8 cellular contexts compared by ENCODE assay signal in the genomic region with DNA sequence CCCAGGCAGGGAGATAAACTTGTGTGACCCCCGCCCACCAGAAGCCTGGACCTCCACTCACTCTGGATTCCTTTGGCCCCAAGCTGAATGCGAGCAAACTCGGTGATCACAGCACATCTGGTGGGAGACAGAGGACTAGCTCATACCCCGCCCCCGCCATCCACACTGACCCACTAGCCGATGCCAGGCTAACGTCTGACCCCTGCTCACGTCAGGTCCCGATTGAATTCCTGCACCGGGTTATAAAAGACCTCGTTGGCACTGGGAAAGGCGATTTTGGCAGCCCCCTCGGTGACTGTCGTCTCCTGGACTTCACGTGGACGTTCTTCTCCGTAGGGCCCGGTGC. TPM values are rescaled to one million over a fixed set of nuclear protein-coding genes. Genes with fewer than 3 reads are reported as not detected.
DNase-seq lines count a peak whose midpoint lies in the region; ATAC-seq and TF ChIP-seq lines count a peak whose summit lies in the region.

No MANE protein-coding gene starts in this region.

- no peaks in the 10 kb centered on the region for H3K36me3 ChIP-seq in Loucy (ENCODE audit: insufficient read depth, low read length)

- H3K79me2 ChIP-seq in Loucy (ENCODE audit: insufficient read depth, low read length) = peaks cover 53% of the 10 kb centered on the region

- H3K27ac Mint-ChIP-seq in nephron = peak overlapping the region in 2 of 3 experiments; percentile 73 to 86

- peaks cover 30% of the 10 kb centered on the region for H3K4me1 Mint-ChIP-seq in nephron

- peaks cover 3% of the 10 kb centered on the region for H3K36me3 Mint-ChIP-seq in nephron (ENCODE audit: low read depth)

- TF ChIP-seq CTCF in AG10803 (conservative IDR thresholded peaks at IDR 0.05; ENCODE audit: low read length) (no peak), Loucy (conservative IDR thresholded peaks at IDR 0.05; ENCODE audit: low read length) (no peak), dorsolateral prefrontal cortex (IDR thresholded peaks at IDR 0.05 in 54 of 56, conservative IDR thresholded peaks at IDR 0.05 in 2 of 56; ENCODE audit: low read depth in 1 of 56, partially characterized antibody in 56 of 56) (no peak), nephron (IDR thresholded peaks at IDR 0.05; ENCODE audit: unreplicated experiment in 3 of 3) (no peak)

- ATAC-seq in GM21515 (IDR thresholded peaks at IDR 0.05; ENCODE audit: unreplicated experiment) = no peak
- ATAC-seq in sciatic nerve = no peak

- no peaks in the 10 kb centered on the region for H3F3A ChIP-seq in Loucy (ENCODE audit: low read depth)

- H3K4me2 ChIP-seq in Loucy (ENCODE audit: low read depth, low read length, poor library complexity, severe bottlenecking) = peak overlapping the region; percentile 95

- no peaks in the 10 kb centered on the region for H3K9me3 Mint-ChIP-seq in nephron

- H3K9ac ChIP-seq in Loucy (ENCODE audit: low read depth, low read length, poor library complexity, severe bottlenecking) = peak overlapping the region; percentile 71

- H3K27me3 ChIP-seq in Loucy (ENCODE audit: insufficient read depth, low read length, poor library complexity, severe bottlenecking) (no peaks in the 10 kb centered on the region), dorsolateral prefrontal cortex (no peaks in the 10 kb centered on the region)

- H3K27me3 Mint-ChIP-seq in nephron (ENCODE audit: low read depth) = peaks cover 4% of the 10 kb centered on the region

- H2AFZ ChIP-seq in Loucy (ENCODE audit: low read length) = no peak overlapping the region

- DNase-seq in AG10803 (ENCODE audit: low read depth) (no peak), dorsolateral prefrontal cortex (no peak), NCI-H1048 (lab: John Stamatoyannopoulos, UW) (no peak), mesenteric fat pad (ENCODE audit: low spot score) (no peak), sciatic nerve (ENCODE audit: low spot score) (no peak)

- H3K27ac ChIP-seq in dorsolateral prefrontal cortex = peak overlapping the region in 45 of 59 donors; percentile 47 to 92 (median 80)

- H4K20me1 ChIP-seq in Loucy (ENCODE audit: insufficient read depth, low read length, poor library complexity, severe bottlenecking) = peaks cover 31% of the 10 kb centered on the region

- H3K4me1 ChIP-seq in Loucy (ENCODE audit: insufficient read depth, low read length, poor library complexity, severe bottlenecking) = peaks cover 37% of the 10 kb centered on the region

- peak overlapping the region; percentile 96 for H3K4me3 ChIP-seq in AG10803 (ENCODE audit: low read length)
- H3K4me3 ChIP-seq in Loucy (ENCODE audit: low read length, poor library complexity, severe bottlenecking) = peak overlapping the region; percentile 92
- peak overlapping the region; percentile 66 to 100 (median 94) for H3K4me3 ChIP-seq in dorsolateral prefrontal cortex

- no peaks in the 10 kb centered on the region for H3K9me3 ChIP-seq in Loucy (ENCODE audit: insufficient read depth, low read depth, low read length)

- peak overlapping the region; percentile 85 to 97 (median 92) for H3K4me3 Mint-ChIP-seq in nephron

- no peaks in the 10 kb centered on the region for H3K9me2 ChIP-seq in Loucy (replicated peaks; ENCODE audit: low read depth, low read length)

- intact Hi-C loops in dorsolateral prefrontal cortex (cut with DNase I) = loop anchor here in 1 of 2 donors (10.0 kb wide), 1 partner anchor 149 kb away; no protein-coding TSS in a partner anchor
- intact Hi-C loops in sciatic nerve (cut with DNase I) = loop anchor here (2.0 kb wide), 1 partner anchor 33 kb away; no protein-coding TSS in a partner anchor

RNA-seq across cellular contexts. Expression of gene TRMT1, which starts 0.6 kb away (rescaled TPM):
- total RNA-seq in dorsolateral prefrontal cortex (10 to 100 TPM; 30.6 to 70.9 (median 40.8) TPM), mesenteric fat pad (33.2 TPM), sciatic nerve (34.7 TPM)

RNA-seq across cellular contexts. Expression of gene NACC1, which starts 2.2 kb away (rescaled TPM):
- total RNA-seq in dorsolateral prefrontal cortex (100 to 1,000 TPM in 5 of 120 experiments, 10 to 100 TPM in 115; 54.8 to 122 (median 79.3) TPM), mesenteric fat pad (45.2 TPM), sciatic nerve (30.7 TPM)

RNA-seq across cellular contexts. Expression of gene LYL1, which starts 13.3 kb away (rescaled TPM):
- total RNA-seq in dorsolateral prefrontal cortex (10 to 100 TPM in 2 of 120 experiments, 1 to 10 TPM in 118; 1.0 to 11.8 (median 4.5) TPM), mesenteric fat pad (11.5 TPM), sciatic nerve (20.2 TPM)

RNA-seq across cellular contexts. Expression of gene STX10, which starts 34.3 kb away (rescaled TPM):
- 10 to 100 TPM; 21.7 to 50.2 (median 33.8) TPM for total RNA-seq in dorsolateral prefrontal cortex
- total RNA-seq in mesenteric fat pad = 45.4 TPM
- total RNA-seq in sciatic nerve = 48.3 TPM

RNA-seq across cellular contexts. Expression of gene IER2, which starts 34.3 kb away (rescaled TPM):
- total RNA-seq in dorsolateral prefrontal cortex (10 to 100 TPM; 15.7 to 43.8 (median 25.6) TPM), mesenteric fat pad (229 TPM), sciatic nerve (102 TPM)
